14 cellular contexts compared by ENCODE assay signal in genomic region chr4:142380052-142380598, GRCh38.
DNase-seq lines count a peak whose midpoint lies in the region; ATAC-seq and TF ChIP-seq lines count a peak whose summit lies in the region.
"Had no signal": no experiment of that assay in that cellular context is flagged by ENCODE, and none has a peak within 500 bp of the region (broad histone marks: within the 10 kb centered on the region; RNA-seq: fewer than 3 reads in every experiment).

No MANE protein-coding gene starts in this region.

- POLR2A ChIA-PET in CD8-positive, alpha-beta T cell (lab: Charles Lee): interaction anchor here (0.8 to 2.4 kb wide), 2 partner anchors 21 to 26 kb away, joined by 3 to 11 read pairs; no protein-coding TSS in a partner anchor
- POLR2A ChIA-PET in PC-3 (lab: Charles Lee; ENCODE audit: unreplicated experiment): interaction anchor here (0.6 kb wide), 1 partner anchor 149 kb away, joined by 4 read pairs; no protein-coding TSS in a partner anchor
- POLR2A ChIA-PET in activated CD4-positive, alpha-beta T cell treated with anti-CD3 and anti-CD28 coated beads, Interleukin-2, amount 10 ng/mL, durations not matched to agents 7 days and 5 days (lab: Charles Lee): interaction anchor here (0.6 to 0.9 kb wide), 2 partner anchors 13 to 23 kb away, joined by 4 read pairs; no protein-coding TSS in a partner anchor

- intact Hi-C loops in CD8-positive, alpha-beta T cell (cut with DNase I, micrococcal nuclease): no loop called here
- intact Hi-C loops in PC-3 (cut with micrococcal nuclease): no loop called here

- no peak overlapping the region for H3K27ac ChIP-seq in CD8-positive, alpha-beta T cell (ENCODE audit: low read depth, low read length)
- H3K27ac ChIP-seq in PC-3 (ENCODE audit: low read length) (peak overlapping the region; percentile 50), trophoblast cell (ENCODE audit: low read depth, low read length) (peak overlapping the region; percentile 96)
- H3K27ac ChIP-seq: colonic mucosa, neural progenitor cell had no signal

- peak overlapping the region; percentile 92 for H2BK5ac ChIP-seq in trophoblast cell (ENCODE audit: low read depth, low read length, poor library complexity)

- no peaks in the 10 kb centered on the region for H3K9me3 ChIP-seq in CD8-positive, alpha-beta T cell (ENCODE audit: low read length)
- H3K9me3 ChIP-seq in PC-3 (ENCODE audit: low read length): no peaks in the 10 kb centered on the region
- no peaks in the 10 kb centered on the region for H3K9me3 ChIP-seq in trophoblast cell (ENCODE audit: insufficient read depth, low read depth, low read length)
- H3K9me3 ChIP-seq: Caco-2, colonic mucosa, stomach had no signal

- no peaks in the 10 kb centered on the region for H3K9me2 ChIP-seq in PC-3 (replicated peaks; ENCODE audit: low read length)

- peak overlapping the region; percentile 94 for H3K14ac ChIP-seq in trophoblast cell (ENCODE audit: low read length)

- no peaks in the 10 kb centered on the region for H3K36me3 ChIP-seq in CD8-positive, alpha-beta T cell (ENCODE audit: insufficient read depth, low read length)
- H3K36me3 ChIP-seq in PC-3 (ENCODE audit: low read depth, low read length): 0 out of 2 replicates have a peak, but pooled peaks cover 3% of the 10 kb centered on the region
- H3K36me3 ChIP-seq in trophoblast cell (ENCODE audit: control insufficient read depth in 1 of 2, insufficient read depth in 2 of 2, low read length in 2 of 2): no peaks in the 10 kb centered on the region
- H3K36me3 ChIP-seq: colonic mucosa, neural progenitor cell, stomach had no signal

- H3K4me2 ChIP-seq in PC-3 (ENCODE audit: low read length) (peak overlapping the region; percentile 50), trophoblast cell (ENCODE audit: low read length) (peak overlapping the region; percentile 25)
- H3K4me2 ChIP-seq: neural progenitor cell had no signal

- no peaks in the 10 kb centered on the region for H3K27me3 Mint-ChIP-seq in CD8-positive, alpha-beta T cell (ENCODE audit: low read depth)
- H3K27me3 Mint-ChIP-seq in chondrocyte (ENCODE audit: low read depth): no peaks in the 10 kb centered on the region
- H3K27me3 Mint-ChIP-seq in activated CD4-positive, alpha-beta T cell treated with anti-CD3 and anti-CD28 coated beads, Interleukin-2, amount 10 ng/mL, durations not matched to agents 7 days and 5 days: no peaks in the 10 kb centered on the region

- H4K12ac ChIP-seq in trophoblast cell (ENCODE audit: low read depth, low read length): no peak overlapping the region

- H3K4ac ChIP-seq in trophoblast cell (ENCODE audit: low read depth, low read length): no peak overlapping the region

- no peak for ATAC-seq in CD8-positive, alpha-beta T cell
- ATAC-seq in PC-3: no peak
- ATAC-seq in HG02678 (IDR thresholded peaks at IDR 0.05; ENCODE audit: unreplicated experiment): no peak
- ATAC-seq: activated T-cell treated with anti-CD3 and anti-CD28 coated beads, Interleukin-2, amount 50 U/mL, for 4 hours had no signal

- peaks cover 75% of the 10 kb centered on the region for H3K4me1 Mint-ChIP-seq in CD8-positive, alpha-beta T cell (ENCODE audit: low read depth)
- H3K4me1 Mint-ChIP-seq in chondrocyte (ENCODE audit: low read depth): peaks cover 53% of the 10 kb centered on the region
- peaks cover 70% of the 10 kb centered on the region for H3K4me1 Mint-ChIP-seq in activated CD4-positive, alpha-beta T cell treated with anti-CD3 and anti-CD28 coated beads, Interleukin-2, amount 10 ng/mL, durations not matched to agents 7 days and 5 days

- H2BK12ac ChIP-seq in trophoblast cell (ENCODE audit: low read length): peak overlapping the region; percentile 97

- no peak for TF ChIP-seq CTCF in CD8-positive, alpha-beta T cell (IDR thresholded peaks at IDR 0.05)
- TF ChIP-seq CTCF in PC-3 (conservative IDR thresholded peaks at IDR 0.05; ENCODE audit: low read depth, low read length): no peak
- no peak for TF ChIP-seq CTCF in chondrocyte (IDR thresholded peaks at IDR 0.05)

- peaks cover 10% of the 10 kb centered on the region for H3K79me1 ChIP-seq in trophoblast cell (ENCODE audit: low read length)

- no TSS peak for BruUV-seq in PC-3 (replicated peaks; lab: Mats Ljungman, UMichigan)

- H2AFZ ChIP-seq in PC-3 (ENCODE audit: low read length) (0 out of 2 replicates have a peak overlapping the region, but pooled peaks have one; percentile 3), trophoblast cell (ENCODE audit: insufficient read depth, low read length, poor library complexity) (no peak overlapping the region)
- H2AFZ ChIP-seq: neural progenitor cell had no signal

- H4K8ac ChIP-seq in trophoblast cell (ENCODE audit: low read depth, low read length): peak overlapping the region; percentile 11

- H3K79me2 ChIP-seq in PC-3 (ENCODE audit: low read length) (no peaks in the 10 kb centered on the region; the same call in 1 of the 2 replicates), trophoblast cell (ENCODE audit: control insufficient read depth, insufficient read depth, low read length, poor library complexity) (no peaks in the 10 kb centered on the region)

- no peak for DNase-seq in CD8-positive, alpha-beta T cell
- DNase-seq in PC-3 (no peak), chondrocyte (ENCODE audit: low spot score) (no peak), trophoblast cell (no peak), GM19238 (ENCODE audit: insufficient read length, low spot score) (no peak)
- no peak for DNase-seq in activated CD4-positive, alpha-beta T cell treated with anti-CD3 and anti-CD28 coated beads, Interleukin-2, amount 10 ng/mL, durations not matched to agents 7 days and 5 days
- DNase-seq: activated T-cell treated with anti-CD3 and anti-CD28 coated beads, Interleukin-2, amount 50 U/mL, for 4 hours; colonic mucosa; kidney; stimulated activated CD4-positive, alpha-beta T cell treated with anti-CD3 and anti-CD28 coated beads, Interleukin-1b, Interleukin-23, amount 100 ng/mL, for 48 hours; stomach had no signal

- no peaks in the 10 kb centered on the region for H3K27me3 ChIP-seq in CD8-positive, alpha-beta T cell (ENCODE audit: insufficient read depth, low read length)
- H3K27me3 ChIP-seq in PC-3 (ENCODE audit: low read length) (no peaks in the 10 kb centered on the region), trophoblast cell (ENCODE audit: insufficient read depth, low read length) (no peaks in the 10 kb centered on the region)
- H3K27me3 ChIP-seq: colonic mucosa, neural progenitor cell, stomach had no signal

- H4K20me1 ChIP-seq in PC-3 (ENCODE audit: low read length): no peaks in the 10 kb centered on the region

- peak overlapping the region; percentile 99 for H2BK120ac ChIP-seq in trophoblast cell (ENCODE audit: insufficient read depth, low read length, poor library complexity)

- H3K4me3 Mint-ChIP-seq in CD8-positive, alpha-beta T cell: no peak overlapping the region
- no peak overlapping the region for H3K4me3 Mint-ChIP-seq in chondrocyte (ENCODE audit: unreplicated experiment)
- H3K4me3 Mint-ChIP-seq in activated CD4-positive, alpha-beta T cell treated with anti-CD3 and anti-CD28 coated beads, Interleukin-2, amount 10 ng/mL, durations not matched to agents 7 days and 5 days: no peak overlapping the region
- H3K4me3 Mint-ChIP-seq: activated T-cell treated with anti-CD3 and anti-CD28 coated beads, Interleukin-2, amount 50 U/mL, for 4 hours; neural progenitor cell had no signal

- H3K4me3 ChIP-seq in CD8-positive, alpha-beta T cell (ENCODE audit: low read depth, low read length): no peak overlapping the region
- H3K4me3 ChIP-seq in PC-3 (ENCODE audit: low read length) (no peak overlapping the region), trophoblast cell (ENCODE audit: low read depth, low read length) (no peak overlapping the region)
- H3K4me3 ChIP-seq: colonic mucosa, neural progenitor cell, stomach had no signal

- CTCF ChIA-PET in CD8-positive, alpha-beta T cell (lab: Charles Lee): interaction anchor here (1.6 to 2.3 kb wide), 2 partner anchors 11 to 27 kb away, joined by 6 to 7 read pairs; no protein-coding TSS in a partner anchor
- CTCF ChIA-PET in PC-3 (lab: Charles Lee): no interaction called here
- CTCF ChIA-PET in activated CD4-positive, alpha-beta T cell treated with anti-CD3 and anti-CD28 coated beads, Interleukin-2, amount 10 ng/mL, durations not matched to agents 7 days and 5 days (lab: Charles Lee): interaction anchor here (1.7 kb wide), 1 partner anchor 24 kb away, joined by 5 read pairs; no protein-coding TSS in a partner anchor

- no peak overlapping the region for H3K23ac ChIP-seq in trophoblast cell (ENCODE audit: low read length)

- peaks cover 44% of the 10 kb centered on the region for H3K4me1 ChIP-seq in CD8-positive, alpha-beta T cell (ENCODE audit: insufficient read depth, low read length)
- H3K4me1 ChIP-seq in PC-3 (ENCODE audit: insufficient read depth, low read length) (peaks cover 30% of the 10 kb centered on the region), trophoblast cell (ENCODE audit: control insufficient read depth in 1 of 2, insufficient read depth in 2 of 2, low read length in 2 of 2) (peaks cover 5 to 7% of the 10 kb centered on the region in 2 experiments)
- H3K4me1 ChIP-seq: colonic mucosa had no signal

- H2AK5ac ChIP-seq in trophoblast cell (ENCODE audit: low read length): no peak overlapping the region

- H3K9me3 Mint-ChIP-seq in CD8-positive, alpha-beta T cell: no peaks in the 10 kb centered on the region
- H3K9me3 Mint-ChIP-seq in chondrocyte (ENCODE audit: low read depth): no peaks in the 10 kb centered on the region
- H3K9me3 Mint-ChIP-seq in activated CD4-positive, alpha-beta T cell treated with anti-CD3 and anti-CD28 coated beads, Interleukin-2, amount 10 ng/mL, durations not matched to agents 7 days and 5 days: no peaks in the 10 kb centered on the region
- H3K9me3 Mint-ChIP-seq: activated T-cell treated with anti-CD3 and anti-CD28 coated beads, Interleukin-2, amount 50 U/mL, for 4 hours; neural progenitor cell had no signal

- WGBS in trophoblast cell (ENCODE audit: extremely low coverage, insufficient coverage, insufficient read length): no CpG with 5 or more reads among the region's 5 CpGs

- peaks cover 30% of the 10 kb centered on the region for H3K36me3 Mint-ChIP-seq in CD8-positive, alpha-beta T cell
- peaks cover 3% of the 10 kb centered on the region for H3K36me3 Mint-ChIP-seq in chondrocyte (ENCODE audit: low read depth)
- peaks cover 47% of the 10 kb centered on the region for H3K36me3 Mint-ChIP-seq in activated CD4-positive, alpha-beta T cell treated with anti-CD3 and anti-CD28 coated beads, Interleukin-2, amount 10 ng/mL, durations not matched to agents 7 days and 5 days (ENCODE audit: low read depth)
- H3K36me3 Mint-ChIP-seq: neural progenitor cell had no signal

- peak overlapping the region; percentile 97 for H4K91ac ChIP-seq in trophoblast cell (ENCODE audit: low read depth, low read length)

- H3F3A ChIP-seq in PC-3 (ENCODE audit: low read length, unreplicated experiment): no peaks in the 10 kb centered on the region

- peak overlapping the region; percentile 83 for H3K27ac Mint-ChIP-seq in CD8-positive, alpha-beta T cell
- H3K27ac Mint-ChIP-seq in chondrocyte (ENCODE audit: unreplicated experiment): peak overlapping the region; percentile 96
- no peak overlapping the region for H3K27ac Mint-ChIP-seq in activated CD4-positive, alpha-beta T cell treated with anti-CD3 and anti-CD28 coated beads, Interleukin-2, amount 10 ng/mL, durations not matched to agents 7 days and 5 days
- H3K27ac Mint-ChIP-seq: neural progenitor cell had no signal

- no peak overlapping the region; the same call in 1 of the 2 replicates for H3K9ac ChIP-seq in PC-3 (ENCODE audit: low read length)
- H3K9ac ChIP-seq in trophoblast cell (ENCODE audit: low read length): no peak overlapping the region
- H3K9ac ChIP-seq: neural progenitor cell had no signal

- no peak overlapping the region for H3K18ac ChIP-seq in trophoblast cell (ENCODE audit: low read length)
